ENCODE assay signal across 1 cellular context in the genomic region with DNA sequence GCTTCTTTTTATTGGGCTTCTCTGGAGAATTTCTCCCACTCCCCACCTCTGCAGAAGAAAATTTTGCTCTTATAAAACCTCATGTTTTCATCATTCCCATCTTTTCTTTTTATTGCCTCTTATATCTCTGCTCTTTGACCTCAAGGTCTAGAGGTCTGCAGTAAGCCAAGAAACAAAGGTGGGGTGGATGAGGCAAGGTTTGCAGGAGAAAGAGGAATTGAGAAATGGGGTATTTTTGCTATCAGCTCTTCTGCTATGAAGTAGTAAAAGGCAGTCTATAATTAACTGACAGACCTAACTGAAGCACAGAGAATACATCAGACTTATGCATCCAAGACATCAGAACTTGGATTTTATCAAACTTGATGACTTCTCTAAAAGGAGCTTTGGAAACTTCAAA.
TF ChIP-seq lines count a peak whose summit lies in the region.

No MANE protein-coding gene starts in this region.

TF ChIP-seq in GM12878, 131 proteins besides CTCF, POLR2A, EP300 and RAD21:
- TF ChIP-seq ETV6 (conservative IDR thresholded peaks at IDR 0.05 in 1 of 2, IDR thresholded peaks at IDR 0.05 in 1 of 2; ENCODE audit: borderline replicate concordance in 1 of 2, low read depth in 1 of 2): no peak
- no peak for TF ChIP-seq SUZ12 (IDR thresholded peaks at IDR 0.05; ENCODE audit: unreplicated experiment)
- peak; percentile 24; the same call in 1 of the 2 replicates for TF ChIP-seq RUNX3 (IDR thresholded peaks at IDR 0.05; ENCODE audit: low read length)
- no peak for TF ChIP-seq TARDBP (IDR thresholded peaks at IDR 0.05; ENCODE audit: borderline replicate concordance)
- no peak for TF ChIP-seq CBX3 (IDR thresholded peaks at IDR 0.05; ENCODE audit: borderline replicate concordance, low read depth)
- TF ChIP-seq JUND (IDR thresholded peaks at IDR 0.05; ENCODE audit: low read depth, low read length): no peak
- TF ChIP-seq FOXM1 (IDR thresholded peaks at IDR 0.05; ENCODE audit: low read depth, low read length): no peak
- peak; percentile 91 for TF ChIP-seq NR2F1 (conservative IDR thresholded peaks at IDR 0.05)
- TF ChIP-seq, protein P1, sequence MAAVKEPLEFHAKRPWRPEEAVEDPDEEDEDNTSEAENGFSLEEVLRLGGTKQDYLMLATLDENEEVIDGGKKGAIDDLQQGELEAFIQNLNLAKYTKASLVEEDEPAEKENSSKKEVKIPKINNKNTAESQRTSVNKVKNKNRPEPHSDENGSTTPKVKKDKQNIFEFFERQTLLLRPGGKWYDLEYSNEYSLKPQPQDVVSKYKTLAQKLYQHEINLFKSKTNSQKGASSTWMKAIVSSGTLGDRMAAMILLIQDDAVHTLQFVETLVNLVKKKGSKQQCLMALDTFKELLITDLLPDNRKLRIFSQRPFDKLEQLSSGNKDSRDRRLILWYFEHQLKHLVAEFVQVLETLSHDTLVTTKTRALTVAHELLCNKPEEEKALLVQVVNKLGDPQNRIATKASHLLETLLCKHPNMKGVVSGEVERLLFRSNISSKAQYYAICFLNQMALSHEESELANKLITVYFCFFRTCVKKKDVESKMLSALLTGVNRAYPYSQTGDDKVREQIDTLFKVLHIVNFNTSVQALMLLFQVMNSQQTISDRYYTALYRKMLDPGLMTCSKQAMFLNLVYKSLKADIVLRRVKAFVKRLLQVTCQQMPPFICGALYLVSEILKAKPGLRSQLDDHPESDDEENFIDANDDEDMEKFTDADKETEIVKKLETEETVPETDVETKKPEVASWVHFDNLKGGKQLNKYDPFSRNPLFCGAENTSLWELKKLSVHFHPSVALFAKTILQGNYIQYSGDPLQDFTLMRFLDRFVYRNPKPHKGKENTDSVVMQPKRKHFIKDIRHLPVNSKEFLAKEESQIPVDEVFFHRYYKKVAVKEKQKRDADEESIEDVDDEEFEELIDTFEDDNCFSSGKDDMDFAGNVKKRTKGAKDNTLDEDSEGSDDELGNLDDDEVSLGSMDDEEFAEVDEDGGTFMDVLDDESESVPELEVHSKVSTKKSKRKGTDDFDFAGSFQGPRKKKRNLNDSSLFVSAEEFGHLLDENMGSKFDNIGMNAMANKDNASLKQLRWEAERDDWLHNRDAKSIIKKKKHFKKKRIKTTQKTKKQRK (IDR thresholded peaks at IDR 0.05; ENCODE audit: low read depth, low read length): no peak
- TF ChIP-seq IRF4 (IDR thresholded peaks at IDR 0.05; ENCODE audit: low read depth, low read length): peak; percentile 73; the same call in 1 of the 2 replicates
- TF ChIP-seq, protein P2, sequence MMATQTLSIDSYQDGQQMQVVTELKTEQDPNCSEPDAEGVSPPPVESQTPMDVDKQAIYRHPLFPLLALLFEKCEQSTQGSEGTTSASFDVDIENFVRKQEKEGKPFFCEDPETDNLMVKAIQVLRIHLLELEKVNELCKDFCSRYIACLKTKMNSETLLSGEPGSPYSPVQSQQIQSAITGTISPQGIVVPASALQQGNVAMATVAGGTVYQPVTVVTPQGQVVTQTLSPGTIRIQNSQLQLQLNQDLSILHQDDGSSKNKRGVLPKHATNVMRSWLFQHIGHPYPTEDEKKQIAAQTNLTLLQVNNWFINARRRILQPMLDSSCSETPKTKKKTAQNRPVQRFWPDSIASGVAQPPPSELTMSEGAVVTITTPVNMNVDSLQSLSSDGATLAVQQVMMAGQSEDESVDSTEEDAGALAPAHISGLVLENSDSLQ (IDR thresholded peaks at IDR 0.05): peak; percentile 39; the same call in 1 of the 2 replicates
- TF ChIP-seq, protein P3, sequence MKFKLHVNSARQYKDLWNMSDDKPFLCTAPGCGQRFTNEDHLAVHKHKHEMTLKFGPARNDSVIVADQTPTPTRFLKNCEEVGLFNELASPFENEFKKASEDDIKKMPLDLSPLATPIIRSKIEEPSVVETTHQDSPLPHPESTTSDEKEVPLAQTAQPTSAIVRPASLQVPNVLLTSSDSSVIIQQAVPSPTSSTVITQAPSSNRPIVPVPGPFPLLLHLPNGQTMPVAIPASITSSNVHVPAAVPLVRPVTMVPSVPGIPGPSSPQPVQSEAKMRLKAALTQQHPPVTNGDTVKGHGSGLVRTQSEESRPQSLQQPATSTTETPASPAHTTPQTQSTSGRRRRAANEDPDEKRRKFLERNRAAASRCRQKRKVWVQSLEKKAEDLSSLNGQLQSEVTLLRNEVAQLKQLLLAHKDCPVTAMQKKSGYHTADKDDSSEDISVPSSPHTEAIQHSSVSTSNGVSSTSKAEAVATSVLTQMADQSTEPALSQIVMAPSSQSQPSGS (IDR thresholded peaks at IDR 0.05; ENCODE audit: low read length): no peak
- TF ChIP-seq FOS (IDR thresholded peaks at IDR 0.05; ENCODE audit: borderline replicate concordance, extremely low read depth, insufficient read length): no peak
- TF ChIP-seq RELA (IDR thresholded peaks at IDR 0.05; ENCODE audit: borderline replicate concordance, partially characterized antibody): no peak
- no peak for TF ChIP-seq EGR1 (IDR thresholded peaks at IDR 0.05; ENCODE audit: borderline replicate concordance in 1 of 2, low read depth in 2 of 2, low read length in 2 of 2)
- TF ChIP-seq MEF2A (IDR thresholded peaks at IDR 0.05; ENCODE audit: insufficient read depth, low read depth, low read length): 0 out of 2 replicates have a peak, but pooled peaks have one; percentile 80
- TF ChIP-seq MTA2 (IDR thresholded peaks at IDR 0.05; ENCODE audit: low read depth): no peak
- TF ChIP-seq RBBP5 (conservative IDR thresholded peaks at IDR 0.05): no peak
- no peak for TF ChIP-seq MYB (IDR thresholded peaks at IDR 0.05; ENCODE audit: borderline replicate concordance, low read depth, low read length)
- TF ChIP-seq MTA3 (IDR thresholded peaks at IDR 0.05; ENCODE audit: borderline replicate concordance, low read length): no peak
- no peak for TF ChIP-seq ATF7 (IDR thresholded peaks at IDR 0.05; ENCODE audit: low read depth)
- TF ChIP-seq KDM1A (IDR thresholded peaks at IDR 0.05; ENCODE audit: borderline replicate concordance): no peak
- TF ChIP-seq, protein P4, sequence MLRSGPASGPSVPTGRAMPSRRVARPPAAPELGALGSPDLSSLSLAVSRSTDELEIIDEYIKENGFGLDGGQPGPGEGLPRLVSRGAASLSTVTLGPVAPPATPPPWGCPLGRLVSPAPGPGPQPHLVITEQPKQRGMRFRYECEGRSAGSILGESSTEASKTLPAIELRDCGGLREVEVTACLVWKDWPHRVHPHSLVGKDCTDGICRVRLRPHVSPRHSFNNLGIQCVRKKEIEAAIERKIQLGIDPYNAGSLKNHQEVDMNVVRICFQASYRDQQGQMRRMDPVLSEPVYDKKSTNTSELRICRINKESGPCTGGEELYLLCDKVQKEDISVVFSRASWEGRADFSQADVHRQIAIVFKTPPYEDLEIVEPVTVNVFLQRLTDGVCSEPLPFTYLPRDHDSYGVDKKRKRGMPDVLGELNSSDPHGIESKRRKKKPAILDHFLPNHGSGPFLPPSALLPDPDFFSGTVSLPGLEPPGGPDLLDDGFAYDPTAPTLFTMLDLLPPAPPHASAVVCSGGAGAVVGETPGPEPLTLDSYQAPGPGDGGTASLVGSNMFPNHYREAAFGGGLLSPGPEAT (IDR thresholded peaks at IDR 0.05; ENCODE audit: low read depth): peak; percentile 66; the same call in 1 of the 2 replicates
- TF ChIP-seq SPI1 (IDR thresholded peaks at IDR 0.05; ENCODE audit: borderline replicate concordance, insufficient read depth, low read depth, low read length): peak; percentile 97
- TF ChIP-seq CHD4 (IDR thresholded peaks at IDR 0.05): no peak
- TF ChIP-seq, protein P5, sequence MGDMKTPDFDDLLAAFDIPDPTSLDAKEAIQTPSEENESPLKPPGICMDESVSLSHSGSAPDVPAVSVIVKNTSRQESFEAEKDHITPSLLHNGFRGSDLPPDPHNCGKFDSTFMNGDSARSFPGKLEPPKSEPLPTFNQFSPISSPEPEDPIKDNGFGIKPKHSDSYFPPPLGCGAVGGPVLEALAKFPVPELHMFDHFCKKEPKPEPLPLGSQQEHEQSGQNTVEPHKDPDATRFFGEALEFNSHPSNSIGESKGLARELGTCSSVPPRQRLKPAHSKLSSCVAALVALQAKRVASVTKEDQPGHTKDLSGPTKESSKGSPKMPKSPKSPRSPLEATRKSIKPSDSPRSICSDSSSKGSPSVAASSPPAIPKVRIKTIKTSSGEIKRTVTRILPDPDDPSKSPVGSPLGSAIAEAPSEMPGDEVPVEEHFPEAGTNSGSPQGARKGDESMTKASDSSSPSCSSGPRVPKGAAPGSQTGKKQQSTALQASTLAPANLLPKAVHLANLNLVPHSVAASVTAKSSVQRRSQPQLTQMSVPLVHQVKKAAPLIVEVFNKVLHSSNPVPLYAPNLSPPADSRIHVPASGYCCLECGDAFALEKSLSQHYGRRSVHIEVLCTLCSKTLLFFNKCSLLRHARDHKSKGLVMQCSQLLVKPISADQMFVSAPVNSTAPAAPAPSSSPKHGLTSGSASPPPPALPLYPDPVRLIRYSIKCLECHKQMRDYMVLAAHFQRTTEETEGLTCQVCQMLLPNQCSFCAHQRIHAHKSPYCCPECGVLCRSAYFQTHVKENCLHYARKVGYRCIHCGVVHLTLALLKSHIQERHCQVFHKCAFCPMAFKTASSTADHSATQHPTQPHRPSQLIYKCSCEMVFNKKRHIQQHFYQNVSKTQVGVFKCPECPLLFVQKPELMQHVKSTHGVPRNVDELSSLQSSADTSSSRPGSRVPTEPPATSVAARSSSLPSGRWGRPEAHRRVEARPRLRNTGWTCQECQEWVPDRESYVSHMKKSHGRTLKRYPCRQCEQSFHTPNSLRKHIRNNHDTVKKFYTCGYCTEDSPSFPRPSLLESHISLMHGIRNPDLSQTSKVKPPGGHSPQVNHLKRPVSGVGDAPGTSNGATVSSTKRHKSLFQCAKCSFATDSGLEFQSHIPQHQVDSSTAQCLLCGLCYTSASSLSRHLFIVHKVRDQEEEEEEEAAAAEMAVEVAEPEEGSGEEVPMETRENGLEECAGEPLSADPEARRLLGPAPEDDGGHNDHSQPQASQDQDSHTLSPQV (IDR thresholded peaks at IDR 0.05): no peak
- TF ChIP-seq GATAD2B (conservative IDR thresholded peaks at IDR 0.05; ENCODE audit: low read depth): no peak
- peak; percentile 26 for TF ChIP-seq MEF2B (IDR thresholded peaks at IDR 0.05; ENCODE audit: partially characterized antibody, poor library complexity, severe bottlenecking)
- no peak for TF ChIP-seq DPF2 (IDR thresholded peaks at IDR 0.05)
- TF ChIP-seq NR2C1 (IDR thresholded peaks at IDR 0.05): 0 out of 2 replicates have a peak, but pooled peaks have one; percentile 42
- TF ChIP-seq, protein P6, sequence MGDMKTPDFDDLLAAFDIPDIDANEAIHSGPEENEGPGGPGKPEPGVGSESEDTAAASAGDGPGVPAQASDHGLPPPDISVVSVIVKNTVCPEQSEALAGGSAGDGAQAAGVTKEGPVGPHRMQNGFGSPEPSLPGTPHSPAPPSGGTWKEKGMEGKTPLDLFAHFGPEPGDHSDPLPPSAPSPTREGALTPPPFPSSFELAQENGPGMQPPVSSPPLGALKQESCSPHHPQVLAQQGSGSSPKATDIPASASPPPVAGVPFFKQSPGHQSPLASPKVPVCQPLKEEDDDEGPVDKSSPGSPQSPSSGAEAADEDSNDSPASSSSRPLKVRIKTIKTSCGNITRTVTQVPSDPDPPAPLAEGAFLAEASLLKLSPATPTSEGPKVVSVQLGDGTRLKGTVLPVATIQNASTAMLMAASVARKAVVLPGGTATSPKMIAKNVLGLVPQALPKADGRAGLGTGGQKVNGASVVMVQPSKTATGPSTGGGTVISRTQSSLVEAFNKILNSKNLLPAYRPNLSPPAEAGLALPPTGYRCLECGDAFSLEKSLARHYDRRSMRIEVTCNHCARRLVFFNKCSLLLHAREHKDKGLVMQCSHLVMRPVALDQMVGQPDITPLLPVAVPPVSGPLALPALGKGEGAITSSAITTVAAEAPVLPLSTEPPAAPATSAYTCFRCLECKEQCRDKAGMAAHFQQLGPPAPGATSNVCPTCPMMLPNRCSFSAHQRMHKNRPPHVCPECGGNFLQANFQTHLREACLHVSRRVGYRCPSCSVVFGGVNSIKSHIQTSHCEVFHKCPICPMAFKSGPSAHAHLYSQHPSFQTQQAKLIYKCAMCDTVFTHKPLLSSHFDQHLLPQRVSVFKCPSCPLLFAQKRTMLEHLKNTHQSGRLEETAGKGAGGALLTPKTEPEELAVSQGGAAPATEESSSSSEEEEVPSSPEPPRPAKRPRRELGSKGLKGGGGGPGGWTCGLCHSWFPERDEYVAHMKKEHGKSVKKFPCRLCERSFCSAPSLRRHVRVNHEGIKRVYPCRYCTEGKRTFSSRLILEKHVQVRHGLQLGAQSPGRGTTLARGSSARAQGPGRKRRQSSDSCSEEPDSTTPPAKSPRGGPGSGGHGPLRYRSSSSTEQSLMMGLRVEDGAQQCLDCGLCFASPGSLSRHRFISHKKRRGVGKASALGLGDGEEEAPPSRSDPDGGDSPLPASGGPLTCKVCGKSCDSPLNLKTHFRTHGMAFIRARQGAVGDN (IDR thresholded peaks at IDR 0.05): no peak
- TF ChIP-seq IKZF1 (conservative IDR thresholded peaks at IDR 0.05): no peak
- TF ChIP-seq GABPA (IDR thresholded peaks at IDR 0.05; ENCODE audit: low read depth): no peak
- TF ChIP-seq BRCA1 (IDR thresholded peaks at IDR 0.05; ENCODE audit: low read depth, low read length): no peak
TF ChIP-seq in GM12878: peak in this region for 9.
